ENCODE assay signal across 8 cellular contexts in the genomic region with DNA sequence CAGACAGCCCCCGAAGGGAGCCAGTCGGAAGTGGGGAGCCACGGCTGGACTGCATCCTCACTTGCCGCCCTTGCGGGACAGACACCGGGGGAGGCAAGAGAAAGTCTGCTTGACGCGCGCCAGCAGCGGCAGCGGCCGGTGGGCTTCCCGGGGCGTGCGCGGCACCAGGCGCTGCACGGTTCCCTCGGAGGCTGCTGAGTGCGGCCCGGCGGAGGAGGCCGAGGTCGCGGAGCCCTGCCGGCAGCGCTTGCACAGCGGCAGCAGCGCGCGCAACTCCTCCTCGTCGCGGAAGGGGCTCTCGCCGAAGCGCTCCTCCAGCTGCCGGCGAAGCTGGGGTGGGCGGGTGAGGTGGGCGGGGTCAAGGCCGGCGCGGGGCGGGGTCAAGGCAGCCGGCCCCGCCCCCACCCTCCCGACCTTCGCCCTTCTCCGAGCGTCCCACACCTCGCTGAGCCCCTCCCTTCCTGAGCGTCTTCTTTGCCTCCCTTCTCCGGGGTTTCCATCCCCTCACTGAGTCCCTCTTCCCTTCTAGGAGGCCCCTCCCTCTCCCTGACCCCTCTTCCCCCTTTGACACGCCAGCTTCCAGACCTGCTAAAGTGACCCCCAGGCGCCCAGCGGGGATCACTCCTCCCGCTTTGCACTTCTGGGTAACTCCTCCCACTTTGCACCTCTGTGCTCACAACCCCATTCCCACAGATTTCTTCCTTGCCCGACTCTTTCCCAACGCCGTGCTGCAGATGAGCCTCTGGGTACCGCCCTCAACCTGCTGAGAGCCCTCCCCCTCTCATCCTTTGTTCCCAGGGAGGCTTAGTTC. TPM values are rescaled to one million over a fixed set of nuclear protein-coding genes. Genes with fewer than 3 reads are reported as not detected.
A peak's percentile ranks its signal among the peaks of the same experiment; 100 is the strongest.
DNase-seq lines count a peak whose midpoint lies in the region; ATAC-seq and TF ChIP-seq lines count a peak whose summit lies in the region.

No MANE protein-coding gene starts in this region.

- H3K4me3 Mint-ChIP-seq in activated T-cell treated with anti-CD3 and anti-CD28 coated beads, Interleukin-2, amount 50 U/mL, for 72 hours, result peak overlapping the region; percentile 59 to 81

- H3K36me3 Mint-ChIP-seq in activated T-cell treated with anti-CD3 and anti-CD28 coated beads, Interleukin-2, amount 50 U/mL, for 72 hours (ENCODE audit: insufficient read depth in 2 of 2), result no peaks in the 10 kb centered on the region

- H3K4me1 ChIP-seq in OCI-LY3 (ENCODE audit: low read length) (peaks cover 33% of the 10 kb centered on the region), suprapubic skin (peaks cover 19% of the 10 kb centered on the region)

- no peaks in the 10 kb centered on the region for H3K9me3 Mint-ChIP-seq in activated T-cell treated with anti-CD3 and anti-CD28 coated beads, Interleukin-2, amount 50 U/mL, for 72 hours

- H3K27me3 Mint-ChIP-seq in activated T-cell treated with anti-CD3 and anti-CD28 coated beads, Interleukin-2, amount 50 U/mL, for 72 hours (ENCODE audit: low read depth), result peaks cover 30% of the 10 kb centered on the region

- 0 out of 2 replicates have a peak, but pooled peaks cover 1% of the 10 kb centered on the region for H3K79me2 ChIP-seq in OCI-LY3 (ENCODE audit: low read length)

- no peak for TF ChIP-seq CTCF in OCI-LY3 (IDR thresholded peaks at IDR 0.05; ENCODE audit: low read depth, low read length)
- no peak for TF ChIP-seq CTCF in fibroblast of villous mesenchyme (IDR thresholded peaks at IDR 0.05; ENCODE audit: insufficient read depth, low read depth, low read length)
- no peak for TF ChIP-seq CTCF in suprapubic skin (IDR thresholded peaks at IDR 0.05)

- peak; percentile 76 for DNase-seq in Daoy (ENCODE audit: low read depth)
- DNase-seq in HT-29 (ENCODE audit: low spot score), result peak; percentile 53
- DNase-seq in activated T-cell treated with anti-CD3 and anti-CD28 coated beads, Interleukin-2, amount 50 U/mL, for 72 hours, result peak; percentile 68 to 76
- DNase-seq in fibroblast of villous mesenchyme (ENCODE audit: low read depth), result peak; percentile 55
- DNase-seq in nucleus accumbens (lab: John Stamatoyannopoulos, UW), result peak in 37 of 56 donors; percentile 8 to 78 (median 42)
- peak in 1 of 2 donors; percentile 78 for DNase-seq in suprapubic skin (ENCODE audit: low spot score in 2 of 2)

- H3K9ac ChIP-seq in OCI-LY3 (ENCODE audit: low read length), result peak overlapping the region; percentile 56

- H3K27ac ChIP-seq in OCI-LY3 (ENCODE audit: low read length), result no peak overlapping the region
- H3K27ac ChIP-seq in suprapubic skin, result no peak overlapping the region

- peaks cover 5% of the 10 kb centered on the region; the same call in 1 of the 2 replicates for H4K20me1 ChIP-seq in OCI-LY3 (ENCODE audit: insufficient read depth, low read length)

- peak overlapping the region; percentile 81 for H3K4me3 ChIP-seq in OCI-LY3 (ENCODE audit: low read length)
- peak overlapping the region; percentile 62 for H3K4me3 ChIP-seq in fibroblast of villous mesenchyme (ENCODE audit: low read depth, low read length)
- peak overlapping the region; percentile 59 for H3K4me3 ChIP-seq in suprapubic skin

- 26% methylated on average over 12 of the region's 62 CpGs for WGBS in suprapubic skin

- H3K36me3 ChIP-seq in OCI-LY3 (replicated peaks; ENCODE audit: low read depth, low read length) (peaks cover 40% of the 10 kb centered on the region), suprapubic skin (no peaks in the 10 kb centered on the region)

- H3K4me2 ChIP-seq in OCI-LY3 (ENCODE audit: low read length), result peak overlapping the region; percentile 98

- H3K27ac Mint-ChIP-seq in activated T-cell treated with anti-CD3 and anti-CD28 coated beads, Interleukin-2, amount 50 U/mL, for 72 hours, result no peak overlapping the region

- no peak for TF ChIP-seq EP300 in suprapubic skin (IDR thresholded peaks at IDR 0.05)

- peak; percentile 89 to 91 for ATAC-seq in activated T-cell treated with anti-CD3 and anti-CD28 coated beads, Interleukin-2, amount 50 U/mL, for 72 hours (replicated peaks in 1 of 2)
- ATAC-seq in HG02973 (IDR thresholded peaks at IDR 0.05; ENCODE audit: unreplicated experiment), result no peak

- no peak overlapping the region for H2AFZ ChIP-seq in OCI-LY3 (ENCODE audit: low read depth, low read length)

- H3K4me1 Mint-ChIP-seq in activated T-cell treated with anti-CD3 and anti-CD28 coated beads, Interleukin-2, amount 50 U/mL, for 72 hours (ENCODE audit: low read depth), result peaks cover 5% of the 10 kb centered on the region

- TF ChIP-seq POLR2A in suprapubic skin (IDR thresholded peaks at IDR 0.05), result no peak

- H3K9me3 ChIP-seq in OCI-LY3 (ENCODE audit: insufficient read depth, low read length) (no peaks in the 10 kb centered on the region), suprapubic skin (no peaks in the 10 kb centered on the region)

- H3K27me3 ChIP-seq in OCI-LY3 (ENCODE audit: low read depth, low read length) (peaks cover 30% of the 10 kb centered on the region), suprapubic skin (peaks cover 20% of the 10 kb centered on the region)

RNA-seq across cellular contexts. Expression of a gene that starts 8.8 kb away (rescaled TPM):
- 1.9 and 4.2 TPM in 2 replicates for total RNA-seq in Daoy (2014; rRNA removed; shearing (Covaris generic))
- total RNA-seq in HT-29 (2014; rRNA removed; shearing (Covaris generic)), result not detected in 2 replicates
- not detected for total RNA-seq in activated T-cell treated with anti-CD3 and anti-CD28 coated beads, Interleukin-2, amount 50 U/mL, for 72 hours
- total RNA-seq in fibroblast of villous mesenchyme (0.32 TPM in 1 of 2 replicates, not detected in the other), suprapubic skin (1 to 10 TPM in 3 of 4 donors, not detected in 1; 1.1 to 2.4 (median 1.1) TPM)

RNA-seq across cellular contexts. Expression of a gene that starts 8.9 kb away (rescaled TPM):
- 1.5 TPM in 1 of 2 replicates, not detected in the other for total RNA-seq in Daoy (2014; rRNA removed; shearing (Covaris generic))
- total RNA-seq in HT-29 (2014; rRNA removed; shearing (Covaris generic)), result 0.03 and 0.05 TPM in 2 replicates
- not detected for total RNA-seq in activated T-cell treated with anti-CD3 and anti-CD28 coated beads, Interleukin-2, amount 50 U/mL, for 72 hours
- total RNA-seq in fibroblast of villous mesenchyme, result not detected in 2 replicates
- total RNA-seq in suprapubic skin, result under 1 TPM in 2 of 4 donors, not detected in 2; 0.49 to 0.68 TPM

RNA-seq across cellular contexts. Expression of a gene that starts 16.1 kb away (rescaled TPM):
- total RNA-seq in Daoy (2014; rRNA removed; shearing (Covaris generic)), result 2.0 and 3.6 TPM in 2 replicates
- not detected in 2 replicates for total RNA-seq in HT-29 (2014; rRNA removed; shearing (Covaris generic))
- total RNA-seq in activated T-cell treated with anti-CD3 and anti-CD28 coated beads, Interleukin-2, amount 50 U/mL, for 72 hours, result not detected
- total RNA-seq in fibroblast of villous mesenchyme, result 1.7 and 2.9 TPM in 2 replicates
- not detected for total RNA-seq in suprapubic skin

RNA-seq across cellular contexts. Expression of a gene that starts 42.4 kb away (rescaled TPM):
- total RNA-seq in Daoy (2014; rRNA removed; shearing (Covaris generic)), result 3.0 and 3.4 TPM in 2 replicates
- 0.37 and 0.41 TPM in 2 replicates for total RNA-seq in HT-29 (2014; rRNA removed; shearing (Covaris generic))
- total RNA-seq in activated T-cell treated with anti-CD3 and anti-CD28 coated beads, Interleukin-2, amount 50 U/mL, for 72 hours, result under 1 TPM; 0.49 to 0.53 TPM
- total RNA-seq in fibroblast of villous mesenchyme, result under 0.01 and 0.32 TPM in 2 replicates
- total RNA-seq in suprapubic skin, result not detected
